Comparison of ENCODE assay signal across 14 cellular contexts in the genomic region with DNA sequence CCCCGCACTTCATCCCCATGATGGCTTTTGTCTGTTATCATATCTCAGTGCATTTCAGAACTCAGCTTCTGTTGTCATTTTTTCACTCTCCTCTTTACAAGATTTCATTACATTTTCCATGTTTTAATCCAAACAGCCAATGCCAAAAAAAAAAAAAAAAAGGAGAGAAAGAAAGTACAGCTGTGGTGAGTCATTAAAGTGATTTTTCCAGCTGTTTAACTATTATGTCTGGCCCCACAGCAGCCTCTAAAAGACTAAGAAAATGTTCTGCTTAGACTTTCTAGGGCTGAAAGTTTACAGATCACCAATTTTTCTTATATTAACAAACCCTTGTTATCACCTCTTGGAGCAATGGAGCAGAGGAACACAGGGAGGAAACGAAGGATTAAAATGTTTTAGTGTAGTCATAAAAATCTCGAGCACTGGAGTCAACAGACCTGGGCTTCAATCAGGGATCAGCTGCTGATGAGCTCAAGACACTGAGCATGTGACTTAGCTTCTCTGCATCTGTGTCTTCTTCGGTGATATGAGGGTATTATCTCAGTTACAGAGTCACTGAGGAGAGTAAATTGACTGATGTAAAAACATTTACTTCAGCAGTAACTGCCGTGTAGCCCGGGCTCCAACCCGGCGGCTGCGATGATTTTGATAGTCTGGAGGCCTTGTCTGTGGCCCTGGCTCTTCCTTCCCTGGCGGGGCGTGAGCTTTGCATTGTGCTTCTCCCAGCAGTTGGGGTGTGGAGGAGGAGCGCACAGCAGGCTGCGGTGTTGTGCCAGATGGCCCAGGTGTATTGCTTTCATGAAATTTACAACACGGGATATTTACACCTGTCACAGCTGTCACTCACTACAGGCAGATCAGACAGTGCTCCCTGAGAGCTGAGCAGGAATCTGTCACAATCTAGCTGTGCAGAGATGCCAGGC.
A peak's percentile ranks its signal among the peaks of the same experiment; 100 is the strongest.
DNase-seq lines count a peak whose midpoint lies in the region; ATAC-seq and TF ChIP-seq lines count a peak whose summit lies in the region.
"Had no signal": no experiment of that assay in that cellular context is flagged by ENCODE, and none has a peak within 500 bp of the region (broad histone marks: within the 10 kb centered on the region; RNA-seq: fewer than 3 reads in every experiment).

No MANE protein-coding gene starts in this region.

- H3K79me2 ChIP-seq in hepatocyte (no peaks in the 10 kb centered on the region), smooth muscle cell (ENCODE audit: low read depth) (no peaks in the 10 kb centered on the region)

- H3K4me1 ChIP-seq in hepatocyte (ENCODE audit: insufficient read depth) (peaks cover 10% of the 10 kb centered on the region), smooth muscle cell (ENCODE audit: low read depth) (peaks cover 7% of the 10 kb centered on the region), foreskin keratinocyte (no peaks in the 10 kb centered on the region)

- H3F3A ChIP-seq in smooth muscle cell (ENCODE audit: low read depth) = peaks cover 6% of the 10 kb centered on the region

- H3K9me3 ChIP-seq in WERI-Rb-1 (ENCODE audit: severe bottlenecking) = peaks cover 6% of the 10 kb centered on the region
- H3K9me3 ChIP-seq in hepatocyte (ENCODE audit: low read depth) = no peaks in the 10 kb centered on the region
- no peaks in the 10 kb centered on the region for H3K9me3 ChIP-seq in smooth muscle cell (replicated peaks; ENCODE audit: low read depth)

- H3K4me2 ChIP-seq in hepatocyte (peak overlapping the region; percentile 57), smooth muscle cell (peak overlapping the region; percentile 42)

- no peak for TF ChIP-seq CTCF in WERI-Rb-1 (IDR thresholded peaks at IDR 0.05; ENCODE audit: low read depth, low read length)
- no peak for TF ChIP-seq CTCF in hepatocyte (IDR thresholded peaks at IDR 0.05; ENCODE audit: poor library complexity)
- no peak for TF ChIP-seq CTCF in smooth muscle cell (IDR thresholded peaks at IDR 0.05; ENCODE audit: borderline replicate concordance, insufficient read depth, poor library complexity, severe bottlenecking)
- TF ChIP-seq CTCF in foreskin keratinocyte (conservative IDR thresholded peaks at IDR 0.05) = no peak

- H4K20me1 ChIP-seq in hepatocyte (ENCODE audit: insufficient read depth, poor library complexity, severe bottlenecking) (no peaks in the 10 kb centered on the region), smooth muscle cell (ENCODE audit: low read depth) (no peaks in the 10 kb centered on the region)

- H2AFZ ChIP-seq in hepatocyte (no peak overlapping the region), smooth muscle cell (ENCODE audit: low read depth) (peak overlapping the region; percentile 17)

- H3K4me3 ChIP-seq in WERI-Rb-1 (ENCODE audit: low read depth, low read length) = peak overlapping the region; percentile 14
- H3K4me3 ChIP-seq in hepatocyte = no peak overlapping the region
- H3K4me3 ChIP-seq in smooth muscle cell = no peak overlapping the region

- peak; percentile 14 for DNase-seq in LHCN-M2 (ENCODE audit: low read depth)
- peak; percentile 80 for DNase-seq in WERI-Rb-1
- peak; percentile 43 for DNase-seq in hepatocyte (ENCODE audit: low spot score)
- no peak for DNase-seq in smooth muscle cell (lab: John Stamatoyannopoulos, UW; ENCODE audit: unreplicated experiment)
- no peak for DNase-seq in foreskin keratinocyte
- DNase-seq: activated CD8-positive, alpha-beta T cell treated with anti-CD3 and anti-CD28 coated beads for 36 hours; activated naive CD8-positive, alpha-beta T cell treated with anti-CD3 and anti-CD28 coated beads for 36 hours; DMS79; natural killer cell; NCI-H446 treated with DMSO at 0.1 percent for 48 hours; stimulated activated CD4-positive, alpha-beta T cell treated with anti-CD3 and anti-CD28 coated beads, Interleukin-2, amount 100 ng/mL, for 24 hours; stimulated activated naive CD8-positive, alpha-beta T cell treated with anti-CD3 and anti-CD28 coated beads, Interleukin-15, amount 100 ng/mL, for 72 hours had no signal

- no peaks in the 10 kb centered on the region for H3K9me2 ChIP-seq in hepatocyte (replicated peaks; ENCODE audit: insufficient read depth)

- H3K36me3 ChIP-seq in WERI-Rb-1 (no peaks in the 10 kb centered on the region), hepatocyte (replicated peaks; ENCODE audit: insufficient read depth, low read depth) (no peaks in the 10 kb centered on the region), smooth muscle cell (ENCODE audit: low read depth) (no peaks in the 10 kb centered on the region)

- peak overlapping the region; percentile 18 for H3K9ac ChIP-seq in smooth muscle cell (ENCODE audit: low read depth)

- H3K27ac ChIP-seq in WERI-Rb-1 = peak overlapping the region; percentile 77
- peak overlapping the region; percentile 6 for H3K27ac ChIP-seq in hepatocyte
- peak overlapping the region; percentile 76 for H3K27ac ChIP-seq in smooth muscle cell (ENCODE audit: low read depth)
- no peak overlapping the region for H3K27ac ChIP-seq in foreskin keratinocyte

- no peaks in the 10 kb centered on the region for H3K27me3 ChIP-seq in WERI-Rb-1 (ENCODE audit: insufficient read depth, low read depth, severe bottlenecking)
- H3K27me3 ChIP-seq in hepatocyte = no peaks in the 10 kb centered on the region
- H3K27me3 ChIP-seq in smooth muscle cell (ENCODE audit: low read depth) = no peaks in the 10 kb centered on the region
- H3K27me3 ChIP-seq in foreskin keratinocyte = peaks cover 2% of the 10 kb centered on the region

- 23% methylated on average over 14 of the region's 14 CpGs for WGBS in hepatocyte (ENCODE audit: low lambda C conversion rate, missing lambda C conversion rate)
- WGBS in smooth muscle cell (ENCODE audit: low lambda C conversion rate) = 16% methylated on average over 14 of the region's 14 CpGs

- ATAC-seq in GM21825 (IDR thresholded peaks at IDR 0.05; ENCODE audit: unreplicated experiment) (no peak), foreskin keratinocyte (no peak), HG03175 (IDR thresholded peaks at IDR 0.05; ENCODE audit: unreplicated experiment) (no peak)
- ATAC-seq: activated CD8-positive, alpha-beta T cell treated with anti-CD3 and anti-CD28 coated beads for 36 hours; natural killer cell; stimulated activated naive CD8-positive, alpha-beta T cell treated with anti-CD3 and anti-CD28 coated beads, Interleukin-15, amount 100 ng/mL, for 72 hours had no signal

Comparison
In these comparisons a context has a peak if more than half of its experiments do, and no peak if none do; other contexts are left out.
1. DNase-seq: peak in LHCN-M2 (single experiment), WERI-Rb-1 (single experiment) and hepatocyte (single experiment); none in smooth muscle cell (single experiment) and foreskin keratinocyte (0 of 2).